In genomic region chr4:1792158-1792831, GRCh38 we compare ENCODE assay signal across 11 cellular contexts. TPM values are rescaled to one million over a fixed set of nuclear protein-coding genes. Genes with fewer than 3 reads are reported as not detected.
A peak's percentile ranks its signal among the peaks of the same experiment; 100 is the strongest.
DNase-seq lines count a peak whose midpoint lies in the region; ATAC-seq and TF ChIP-seq lines count a peak whose summit lies in the region.
"Had no signal": no experiment of that assay in that cellular context is flagged by ENCODE, and none has a peak within 500 bp of the region (broad histone marks: within the 10 kb centered on the region; RNA-seq: fewer than 3 reads in every experiment).

No MANE protein-coding gene starts in this region.

- H2BK5ac ChIP-seq in mesenchymal stem cell (ENCODE audit: low read depth, low read length, poor library complexity, severe bottlenecking) = no peak overlapping the region

- H3K36me3 ChIP-seq in left ventricle myocardium inferior = no peaks in the 10 kb centered on the region
- H3K36me3 ChIP-seq in mesenchymal stem cell (ENCODE audit: control insufficient read depth in 1 of 2, insufficient read depth in 2 of 2, low read depth in 1 of 2, low read length in 2 of 2) = no peaks in the 10 kb centered on the region
- H3K36me3 ChIP-seq in upper lobe of right lung = no peaks in the 10 kb centered on the region
- no peaks in the 10 kb centered on the region for H3K36me3 ChIP-seq in osteoblast (ENCODE audit: insufficient read depth, low read length)
- H3K36me3 ChIP-seq: SJCRH30 had no signal

- H4K20me1 ChIP-seq in osteoblast (ENCODE audit: insufficient read depth, low read length) = no peaks in the 10 kb centered on the region

- H2AFZ ChIP-seq in mesenchymal stem cell (ENCODE audit: low read depth, low read length) (no peak overlapping the region), osteoblast (ENCODE audit: low read length) (no peak overlapping the region)

- H3K4me3 Mint-ChIP-seq in activated T-helper 1 cell treated with anti-CD3 and anti-CD28 coated beads, Interleukin-12 subunit alpha, Interleukin-12 subunit beta, Interleukin-2, Interleukin-4 antibody, amounts not matched to agents 30 ng/mL and 10 ng/mL and 1 ng/mL, durations not matched to agents 14 hours and 24 hours and 36 hours = peak overlapping the region; percentile 37

- H3K9me3 Mint-ChIP-seq in activated T-helper 1 cell treated with anti-CD3 and anti-CD28 coated beads, Interleukin-12 subunit alpha, Interleukin-12 subunit beta, Interleukin-2, Interleukin-4 antibody, amounts not matched to agents 30 ng/mL and 10 ng/mL and 1 ng/mL, durations not matched to agents 14 hours and 24 hours and 36 hours = no peaks in the 10 kb centered on the region

- peak overlapping the region; percentile 27 for H3K27ac ChIP-seq in left ventricle myocardium inferior (replicated peaks)
- H3K27ac ChIP-seq in mesenchymal stem cell (ENCODE audit: low read length, poor library complexity, severe bottlenecking) = no peak overlapping the region
- H3K27ac ChIP-seq in upper lobe of right lung = no peak overlapping the region
- no peak overlapping the region for H3K27ac ChIP-seq in osteoblast (ENCODE audit: low read depth, low read length)
- H3K27ac ChIP-seq: SJCRH30 had no signal

- DNase-seq in left ventricle myocardium inferior (no peak), cardiac septum (ENCODE audit: low spot score) (no peak), mesenchymal stem cell (no peak), upper lobe of right lung (no peak), MV-4-11 (lab: John Stamatoyannopoulos, UW) (no peak), SHP77 (lab: John Stamatoyannopoulos, UW) (no peak), osteoblast (ENCODE audit: insufficient read length, low spot score, missing footprints) (no peak)
- DNase-seq in activated T-helper 1 cell treated with anti-CD3 and anti-CD28 coated beads, Interleukin-12 subunit alpha, Interleukin-12 subunit beta, Interleukin-2, Interleukin-4 antibody, amounts not matched to agents 30 ng/mL and 10 ng/mL and 1 ng/mL, durations not matched to agents 14 hours and 24 hours and 36 hours (ENCODE audit: low spot score) = no peak
- DNase-seq: KG1, NCI-H1694 had no signal

- no peaks in the 10 kb centered on the region for H3K79me1 ChIP-seq in mesenchymal stem cell (replicated peaks; ENCODE audit: low read length, poor library complexity, severe bottlenecking)

- intact Hi-C loops in left ventricle myocardium inferior (cut with micrococcal nuclease) (no loop called here), cardiac septum (cut with DNase I) (no loop called here), upper lobe of right lung (cut with DNase I) (no loop called here)
- intact Hi-C loops in activated T-helper 1 cell treated with anti-CD3 and anti-CD28 coated beads, Interleukin-12 subunit alpha, Interleukin-12 subunit beta, Interleukin-2, Interleukin-4 antibody, amounts not matched to agents 30 ng/mL and 10 ng/mL and 1 ng/mL, durations not matched to agents 14 hours and 24 hours and 36 hours (cut with micrococcal nuclease) = loop anchor here (2.0 kb wide), 2 partner anchors 211 to 451 kb away; partner anchors contain the start of genes HAUS3 and POLN

- WGBS in mesenchymal stem cell = 35% methylated on average over 26 of the region's 29 CpGs

- H3K23ac ChIP-seq in mesenchymal stem cell (ENCODE audit: low read length in 2 of 2) = no peak overlapping the region

- H2BK120ac ChIP-seq in mesenchymal stem cell (ENCODE audit: low read depth, low read length) = no peak overlapping the region

- peak overlapping the region in 1 of 2 experiments; percentile 33 for H3K18ac ChIP-seq in mesenchymal stem cell (ENCODE audit: low read depth in 1 of 2, low read length in 2 of 2)

- no peak overlapping the region for H2BK12ac ChIP-seq in mesenchymal stem cell (ENCODE audit: low read length in 2 of 2)

- no peak overlapping the region for H2AK5ac ChIP-seq in mesenchymal stem cell (ENCODE audit: low read length, severe bottlenecking)

- peak overlapping the region; percentile 50 for H4K91ac ChIP-seq in mesenchymal stem cell (ENCODE audit: low read length)

- ATAC-seq in upper lobe of right lung = peak; percentile 37

- peak overlapping the region; percentile 64 for H3K4me2 ChIP-seq in mesenchymal stem cell (ENCODE audit: low read length, poor library complexity, severe bottlenecking)
- H3K4me2 ChIP-seq in osteoblast (ENCODE audit: insufficient read depth, low read length) = no peak overlapping the region

- no peaks in the 10 kb centered on the region for H3K36me3 Mint-ChIP-seq in activated T-helper 1 cell treated with anti-CD3 and anti-CD28 coated beads, Interleukin-12 subunit alpha, Interleukin-12 subunit beta, Interleukin-2, Interleukin-4 antibody, amounts not matched to agents 30 ng/mL and 10 ng/mL and 1 ng/mL, durations not matched to agents 14 hours and 24 hours and 36 hours (ENCODE audit: low read depth)

- TF ChIP-seq CTCF in left ventricle myocardium inferior (IDR thresholded peaks at IDR 0.05; ENCODE audit: borderline replicate concordance) (no peak), upper lobe of right lung (IDR thresholded peaks at IDR 0.05) (no peak), osteoblast (IDR thresholded peaks at IDR 0.05; ENCODE audit: extremely low read depth, low read depth, low read length) (no peak)

- H3K27me3 Mint-ChIP-seq in activated T-helper 1 cell treated with anti-CD3 and anti-CD28 coated beads, Interleukin-12 subunit alpha, Interleukin-12 subunit beta, Interleukin-2, Interleukin-4 antibody, amounts not matched to agents 30 ng/mL and 10 ng/mL and 1 ng/mL, durations not matched to agents 14 hours and 24 hours and 36 hours (ENCODE audit: insufficient read depth) = peaks cover 31% of the 10 kb centered on the region

- H3K14ac ChIP-seq in mesenchymal stem cell (ENCODE audit: low read length in 2 of 2) = peak overlapping the region in 1 of 2 experiments; percentile 44

- H3K4me1 ChIP-seq in left ventricle myocardium inferior (peaks cover 29% of the 10 kb centered on the region), mesenchymal stem cell (ENCODE audit: control insufficient read depth, insufficient read depth, low read depth, low read length) (peaks cover 41% of the 10 kb centered on the region), upper lobe of right lung (peaks cover 18% of the 10 kb centered on the region), osteoblast (ENCODE audit: insufficient read depth, low read length) (no peaks in the 10 kb centered on the region)

- no peaks in the 10 kb centered on the region for H3K4me1 Mint-ChIP-seq in activated T-helper 1 cell treated with anti-CD3 and anti-CD28 coated beads, Interleukin-12 subunit alpha, Interleukin-12 subunit beta, Interleukin-2, Interleukin-4 antibody, amounts not matched to agents 30 ng/mL and 10 ng/mL and 1 ng/mL, durations not matched to agents 14 hours and 24 hours and 36 hours (ENCODE audit: low read depth)

- peaks cover 44% of the 10 kb centered on the region for H3K27me3 ChIP-seq in left ventricle myocardium inferior (ENCODE audit: low read depth)
- peaks cover 55 to 67% of the 10 kb centered on the region in 2 experiments for H3K27me3 ChIP-seq in mesenchymal stem cell (ENCODE audit: control insufficient read depth in 1 of 2, insufficient read depth in 1 of 2, low read length in 2 of 2)
- H3K27me3 ChIP-seq in upper lobe of right lung = peaks cover 28% of the 10 kb centered on the region
- H3K27me3 ChIP-seq in osteoblast (ENCODE audit: insufficient read depth, low read length) = peaks cover 38% of the 10 kb centered on the region

- H3K79me2 ChIP-seq in osteoblast (ENCODE audit: insufficient read depth, low read length) = no peaks in the 10 kb centered on the region

- no peak overlapping the region for H2BK15ac ChIP-seq in mesenchymal stem cell (ENCODE audit: low read depth, poor library complexity, severe bottlenecking)

- no peak overlapping the region for H3K27ac Mint-ChIP-seq in activated T-helper 1 cell treated with anti-CD3 and anti-CD28 coated beads, Interleukin-12 subunit alpha, Interleukin-12 subunit beta, Interleukin-2, Interleukin-4 antibody, amounts not matched to agents 30 ng/mL and 10 ng/mL and 1 ng/mL, durations not matched to agents 14 hours and 24 hours and 36 hours

- no peak overlapping the region for H3K9ac ChIP-seq in mesenchymal stem cell (ENCODE audit: low read length)

- H3K4me3 ChIP-seq in left ventricle myocardium inferior (peak overlapping the region; percentile 53), mesenchymal stem cell (ENCODE audit: insufficient read depth in 1 of 2, low read depth in 1 of 2, low read length in 2 of 2) (peak overlapping the region in 1 of 2 experiments; percentile 17), upper lobe of right lung (peak overlapping the region; percentile 23), osteoblast (ENCODE audit: insufficient read depth, low read length) (no peak overlapping the region)

- no peak overlapping the region for H3K4ac ChIP-seq in mesenchymal stem cell (ENCODE audit: low read depth in 1 of 2, low read length in 2 of 2)

- no peaks in the 10 kb centered on the region for H3K9me3 ChIP-seq in left ventricle myocardium inferior (replicated peaks)
- H3K9me3 ChIP-seq in mesenchymal stem cell (ENCODE audit: control insufficient read depth, low read length) = no peaks in the 10 kb centered on the region
- no peaks in the 10 kb centered on the region for H3K9me3 ChIP-seq in upper lobe of right lung
- no peaks in the 10 kb centered on the region for H3K9me3 ChIP-seq in osteoblast (ENCODE audit: low read depth, low read length)
- H3K9me3 ChIP-seq: SJCRH30 had no signal

- no peak overlapping the region for H4K8ac ChIP-seq in mesenchymal stem cell (ENCODE audit: low read length)

RNA-seq across cellular contexts. Expression of gene FGFR3, which starts 0.8 kb away (rescaled TPM):
- total RNA-seq in left ventricle myocardium inferior (3.5 TPM), cardiac septum (4.7 TPM), upper lobe of right lung (32.1 TPM), osteoblast (0.29 and 0.36 TPM in 2 replicates)
- 0.29 and 0.39 TPM in 2 replicates for total RNA-seq in activated T-helper 1 cell treated with anti-CD3 and anti-CD28 coated beads, Interleukin-12 subunit alpha, Interleukin-12 subunit beta, Interleukin-2, Interleukin-4 antibody, amounts not matched to agents 30 ng/mL and 10 ng/mL and 1 ng/mL, durations not matched to agents 14 hours and 24 hours and 36 hours
- 0.65 TPM for polyA plus RNA-seq in mesenchymal stem cell (2013, experiment 1 of 2)
- 0.48 TPM for polyA plus RNA-seq in mesenchymal stem cell (2013, experiment 2 of 2)
